In the genomic region with DNA sequence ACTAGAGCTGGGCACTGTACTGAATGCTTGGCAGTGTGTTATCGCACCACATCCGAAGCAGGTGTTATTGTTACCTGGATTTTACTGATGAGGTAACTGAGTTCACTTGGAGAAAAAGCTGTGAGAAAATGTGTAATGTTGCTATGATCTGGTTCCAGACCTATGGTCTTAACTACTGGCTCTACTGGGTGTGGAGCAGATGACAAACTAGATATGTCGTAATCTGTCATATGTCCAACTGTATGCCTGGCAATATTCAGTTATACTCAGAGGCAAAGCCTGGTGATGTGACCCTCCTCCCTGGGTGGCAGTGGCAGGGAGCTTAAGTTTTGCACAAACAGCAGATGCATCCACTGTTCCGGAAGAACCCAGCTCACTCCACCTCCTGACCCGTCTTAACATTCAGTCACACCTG, we compare ENCODE assay signal across 8 cellular contexts. TPM values are rescaled to one million over a fixed set of nuclear protein-coding genes. Genes with fewer than 3 reads are reported as not detected.
DNase-seq lines count a peak whose midpoint lies in the region; ATAC-seq and TF ChIP-seq lines count a peak whose summit lies in the region.

No MANE protein-coding gene starts in this region.

- TF ChIP-seq POLR2A in sigmoid colon (IDR thresholded peaks at IDR 0.05) = no peak
- no peak for TF ChIP-seq POLR2A in ovary (IDR thresholded peaks at IDR 0.05)

- no peaks in the 10 kb centered on the region for H3K9me3 ChIP-seq in left ventricle myocardium inferior (replicated peaks)
- H3K9me3 ChIP-seq in sigmoid colon = no peaks in the 10 kb centered on the region
- no peaks in the 10 kb centered on the region for H3K9me3 ChIP-seq in ovary

- TF ChIP-seq CTCF in left ventricle myocardium inferior (IDR thresholded peaks at IDR 0.05; ENCODE audit: borderline replicate concordance) (no peak), sigmoid colon (IDR thresholded peaks at IDR 0.05) (no peak), ovary (IDR thresholded peaks at IDR 0.05) (no peak)

- no peak overlapping the region for H3K4me3 ChIP-seq in left ventricle myocardium inferior
- H3K4me3 ChIP-seq in sigmoid colon = no peak overlapping the region
- no peak overlapping the region for H3K4me3 ChIP-seq in ovary

- ATAC-seq in left cardiac atrium (no peak), esophagus mucosa (peak; percentile 80), HG03521 (IDR thresholded peaks at IDR 0.05; ENCODE audit: unreplicated experiment) (no peak), GM18511 (IDR thresholded peaks at IDR 0.05; ENCODE audit: unreplicated experiment) (no peak)

- peaks cover 47% of the 10 kb centered on the region for H3K4me1 ChIP-seq in left ventricle myocardium inferior
- peaks cover 0 to 31% (median 28%) of the 10 kb centered on the region in 4 donors for H3K4me1 ChIP-seq in sigmoid colon
- peaks cover 11% of the 10 kb centered on the region for H3K4me1 ChIP-seq in ovary (ENCODE audit: insufficient read depth)

- DNase-seq in left ventricle myocardium inferior (no peak), left cardiac atrium (no peak), T-helper 9 cell (peak; percentile 26), sigmoid colon (no peak), ovary (no peak)

- intact Hi-C loops in left ventricle myocardium inferior (cut with micrococcal nuclease) (no loop called here), left cardiac atrium (cut with DNase I) (no loop called here), sigmoid colon (cut with DNase I) (loop anchor here (5.0 kb wide), 2 partner anchors 33 to 83 kb away; a partner anchor contains a TSS), ovary (cut with DNase I) (no loop called here)

- H3K27me3 ChIP-seq in left ventricle myocardium inferior (ENCODE audit: low read depth) = no peaks in the 10 kb centered on the region
- no peaks in the 10 kb centered on the region for H3K27me3 ChIP-seq in sigmoid colon
- H3K27me3 ChIP-seq in ovary = no peaks in the 10 kb centered on the region

- H3K27ac ChIP-seq in left ventricle myocardium inferior (replicated peaks) (peak overlapping the region; percentile 63), sigmoid colon (peak overlapping the region; percentile 66 to 97 (median 80)), ovary (no peak overlapping the region)

- TF ChIP-seq EP300 in sigmoid colon (IDR thresholded peaks at IDR 0.05) (no peak), ovary (IDR thresholded peaks at IDR 0.05) (no peak)

- no peaks in the 10 kb centered on the region for H3K36me3 ChIP-seq in left ventricle myocardium inferior
- no peaks in the 10 kb centered on the region for H3K36me3 ChIP-seq in sigmoid colon
- H3K36me3 ChIP-seq in ovary = no peaks in the 10 kb centered on the region

- 9 to 37% methylated on average over 5 of the region's 5 CpGs for WGBS in sigmoid colon, 2 donors
- 87 to 91% (median 87%) methylated on average over 5 of the region's 5 CpGs for WGBS in ovary, 3 donors

RNA-seq across cellular contexts. Expression of a gene that starts 23.5 kb away (rescaled TPM):
- 4.8 TPM for total RNA-seq in left ventricle myocardium inferior
- total RNA-seq in left cardiac atrium = 100 to 1,000 TPM; 197 to 969 TPM
- 297 TPM for total RNA-seq in esophagus mucosa
- total RNA-seq in sigmoid colon = 10 to 100 TPM in 3 of 4 donors, 1 to 10 TPM in 1; 4.8 to 28.5 (median 12.5) TPM
- 100 to 1,000 TPM in 1 of 3 donors, 10 to 100 TPM in 1, 1 to 10 TPM in 1; 4.2 to 199 (median 15.7) TPM for polyA plus RNA-seq in sigmoid colon
- 100 to 1,000 TPM in 2 of 7 donors, 10 to 100 TPM in 5; 21.6 to 302 (median 72.7) TPM for total RNA-seq in ovary
- 100 to 1,000 TPM in 1 of 2 donors, 10 to 100 TPM in 1; 21.1 to 274 TPM for polyA plus RNA-seq in ovary

RNA-seq across cellular contexts. Expression of a gene that starts 40.5 kb away (rescaled TPM):
- total RNA-seq in left ventricle myocardium inferior (not detected), left cardiac atrium (under 1 TPM in 1 of 2 donors, not detected in 1; 0.44 TPM), esophagus mucosa (not detected), sigmoid colon (not detected), ovary (1 to 10 TPM in 1 of 7 donors, not detected in 6; 2.2 TPM)
- polyA plus RNA-seq in sigmoid colon (1 to 10 TPM in 1 of 3 donors, under 1 TPM in 2; 0.31 to 4.2 (median 0.60) TPM), ovary (1 to 10 TPM in 1 of 2 donors, under 1 TPM in 1; 0.02 to 2.5 TPM)

Comparison
In these comparisons a context has a peak if more than half of its experiments do, and no peak if none do; other contexts are left out.
1. H3K27ac ChIP-seq: peak in left ventricle myocardium inferior (single experiment) and sigmoid colon (4 of 4); none in ovary (0 of 2).